8 cellular contexts compared by ENCODE assay signal in genomic region chr14:100587248-100587762, GRCh38. TPM values are rescaled to one million over a fixed set of nuclear protein-coding genes. Genes with fewer than 3 reads are reported as not detected.
DNase-seq lines count a peak whose midpoint lies in the region; ATAC-seq, FAIRE-seq and TF ChIP-seq lines count a peak whose summit lies in the region.

Gene BEGAIN (minus strand): TSS chr14:100587417. CDS start chr14:100587290, 127 bp downstream.

- no peaks in the 10 kb centered on the region for H3K9me3 ChIP-seq in upper lobe of right lung

- CTCF ChIA-PET in activated naive CD4-positive, alpha-beta T cell treated with anti-CD3 and anti-CD28 coated beads, Interleukin-2, amount 10 ng/mL, durations not matched to agents 7 days and 5 days (lab: Charles Lee), result no interaction called here

- TF ChIP-seq CTCF in bronchial epithelial cell (IDR thresholded peaks at IDR 0.05; ENCODE audit: insufficient read depth, low read length, severe bottlenecking) (no peak), upper lobe of right lung (IDR thresholded peaks at IDR 0.05) (no peak)

- no CpG with 5 or more reads among the region's 66 CpGs for WGBS in mesendoderm (ENCODE audit: extremely low coverage, insufficient coverage, low lambda C conversion rate)

- H3K4me3 Mint-ChIP-seq in activated naive CD4-positive, alpha-beta T cell treated with anti-CD3 and anti-CD28 coated beads, Interleukin-2, amount 10 ng/mL, durations not matched to agents 7 days and 5 days, result peak within 1 kb of the TSS; percentile 55

- no peak for FAIRE-seq in bronchial epithelial cell (lab: Jason Lieb, UNC)

- H3K27ac Mint-ChIP-seq in activated naive CD4-positive, alpha-beta T cell treated with anti-CD3 and anti-CD28 coated beads, Interleukin-2, amount 10 ng/mL, durations not matched to agents 7 days and 5 days, result no peak within 1 kb of the TSS

- no peak within 1 kb of the TSS for H4K5ac ChIP-seq in mesendoderm (ENCODE audit: low read length)

- peaks cover 5% of the 10 kb centered on the region for H3K27me3 ChIP-seq in bronchial epithelial cell (ENCODE audit: control insufficient read depth, insufficient read depth, low read length)
- H3K27me3 ChIP-seq in mesendoderm (ENCODE audit: insufficient read depth, low read length, poor library complexity), result peaks cover 5% of the 10 kb centered on the region
- peaks cover 40% of the 10 kb centered on the region for H3K27me3 ChIP-seq in upper lobe of right lung

- intact Hi-C loops in upper lobe of right lung (cut with DNase I), result no loop called here

- H3K4ac ChIP-seq in mesendoderm (ENCODE audit: low read depth, low read length), result no peak within 1 kb of the TSS

- no peaks in the 10 kb centered on the region for H3K9me3 Mint-ChIP-seq in activated naive CD4-positive, alpha-beta T cell treated with anti-CD3 and anti-CD28 coated beads, Interleukin-2, amount 10 ng/mL, durations not matched to agents 7 days and 5 days

- no peak within 1 kb of the TSS for H2BK120ac ChIP-seq in mesendoderm (ENCODE audit: low read depth, low read length)

- no peak within 1 kb of the TSS for H2AK5ac ChIP-seq in mesendoderm (ENCODE audit: low read length)

- H3K79me2 ChIP-seq in mesendoderm (ENCODE audit: control insufficient read depth, insufficient read depth, low read length), result no peaks in the 10 kb centered on the region

- H2BK5ac ChIP-seq in mesendoderm (ENCODE audit: low read length), result no peak within 1 kb of the TSS

- H3K27me3 Mint-ChIP-seq in activated naive CD4-positive, alpha-beta T cell treated with anti-CD3 and anti-CD28 coated beads, Interleukin-2, amount 10 ng/mL, durations not matched to agents 7 days and 5 days, result peaks cover 70% of the 10 kb centered on the region

- H3K36me3 ChIP-seq in bronchial epithelial cell (ENCODE audit: control insufficient read depth, insufficient read depth, low read length) (no peaks in the 10 kb centered on the region), mesendoderm (ENCODE audit: control insufficient read depth, insufficient read depth, low read length) (no peaks in the 10 kb centered on the region), upper lobe of right lung (no peaks in the 10 kb centered on the region)

- no peak within 1 kb of the TSS for H2BK15ac ChIP-seq in mesendoderm (replicated peaks; ENCODE audit: low read depth)

- H4K8ac ChIP-seq in mesendoderm (ENCODE audit: low read depth, low read length), result no peak within 1 kb of the TSS

- DNase-seq in activated naive CD4-positive, alpha-beta T cell treated with anti-CD3 and anti-CD28 coated beads, Interleukin-2, amount 10 ng/mL, durations not matched to agents 7 days and 5 days, result peak; percentile 18
- DNase-seq in activated naive CD4-positive, alpha-beta T cell (lab: John Stamatoyannopoulos, UW), result no peak
- DNase-seq in bronchial epithelial cell (ENCODE audit: low read depth), result no peak
- no peak for DNase-seq in mesendoderm
- no peak for DNase-seq in upper lobe of right lung
- no peak for DNase-seq in glomerular visceral epithelial cell (ENCODE audit: extremely low spot score)
- no peak for DNase-seq in NCI-H1105 treated with DMSO at 0.1 percent for 48 hours (lab: John Stamatoyannopoulos, UW)
- DNase-seq in activated CD4-positive, alpha-beta T cell treated with anti-CD3 and anti-CD28 coated beads, Interleukin-2, amount 50 U/mL, for 48 hours, result no peak

- H3K9ac ChIP-seq in mesendoderm (ENCODE audit: low read length), result peak within 1 kb of the TSS; percentile 63

- H3K23ac ChIP-seq in mesendoderm (ENCODE audit: low read length), result peak within 1 kb of the TSS; percentile 45

- H3K4me1 Mint-ChIP-seq in activated naive CD4-positive, alpha-beta T cell treated with anti-CD3 and anti-CD28 coated beads, Interleukin-2, amount 10 ng/mL, durations not matched to agents 7 days and 5 days, result peaks cover 8% of the 10 kb centered on the region

- H3K4me2 ChIP-seq in mesendoderm (ENCODE audit: low read length), result peak within 1 kb of the TSS; percentile 64

- H3K4me1 ChIP-seq in mesendoderm (ENCODE audit: control insufficient read depth, low read depth, low read length) (peaks cover 2% of the 10 kb centered on the region), upper lobe of right lung (peaks cover 6% of the 10 kb centered on the region)

- no peak within 1 kb of the TSS for H3K18ac ChIP-seq in mesendoderm (ENCODE audit: low read length)

- peak within 1 kb of the TSS; percentile 90 for H3K56ac ChIP-seq in mesendoderm (ENCODE audit: low read length)

- no peaks in the 10 kb centered on the region for H3K79me1 ChIP-seq in mesendoderm (ENCODE audit: low read length)

- H3K27ac ChIP-seq in mesendoderm (ENCODE audit: low read depth, low read length) (no peak within 1 kb of the TSS), upper lobe of right lung (no peak within 1 kb of the TSS)

- peak within 1 kb of the TSS; percentile 49 for H3K4me3 ChIP-seq in bronchial epithelial cell (ENCODE audit: low read depth, low read length)
- peak within 1 kb of the TSS; percentile 35 for H3K4me3 ChIP-seq in mesendoderm (ENCODE audit: low read length)
- peak within 1 kb of the TSS; percentile 49 for H3K4me3 ChIP-seq in upper lobe of right lung

- no peaks in the 10 kb centered on the region for H3K36me3 Mint-ChIP-seq in activated naive CD4-positive, alpha-beta T cell treated with anti-CD3 and anti-CD28 coated beads, Interleukin-2, amount 10 ng/mL, durations not matched to agents 7 days and 5 days

- no peak for ATAC-seq in upper lobe of right lung

RNA-seq across cellular contexts. Expression of gene BEGAIN, which starts in this region (rescaled TPM):
- total RNA-seq in bronchial epithelial cell (0.51 and 1.1 TPM in 2 replicates), upper lobe of right lung (1.5 TPM)
- 0.69 TPM for polyA plus RNA-seq in mesendoderm (2013, experiment 1 of 2)
- 0.81 TPM for polyA plus RNA-seq in mesendoderm (2013, experiment 2 of 2)
